ENCODE assay signal across 8 cellular contexts in genomic region chr16:2752035-2752849, GRCh38. TPM values are rescaled to one million over a fixed set of nuclear protein-coding genes. Genes with fewer than 3 reads are reported as not detected.
DNase-seq lines count a peak whose midpoint lies in the region; ATAC-seq, FAIRE-seq and TF ChIP-seq lines count a peak whose summit lies in the region.

Gene SRRM2 (plus strand): TSS chr16:2752638. CDS start chr16:2756365, 3,727 bp downstream.

- peak within 1 kb of the TSS; percentile 95 for H3K27ac ChIP-seq in MM.1S (ENCODE audit: low read length)

- H3K9me2 ChIP-seq in MM.1S (replicated peaks; ENCODE audit: insufficient read depth, low read length): no peaks in the 10 kb centered on the region

- H3F3A ChIP-seq in MM.1S (ENCODE audit: insufficient read depth, low read length): no peaks in the 10 kb centered on the region; the same call in 1 of the 2 replicates

- peak within 1 kb of the TSS; percentile 100 for H3K27ac Mint-ChIP-seq in nephron

- H3K4me1 ChIP-seq in MM.1S (ENCODE audit: low read length): peaks cover 22% of the 10 kb centered on the region

- TF ChIP-seq CTCF in MM.1S (IDR thresholded peaks at IDR 0.05; ENCODE audit: low read length) (no peak), fibroblast of the aortic adventitia (IDR thresholded peaks at IDR 0.05; ENCODE audit: insufficient read depth, low read length) (no peak), nephron (IDR thresholded peaks at IDR 0.05; ENCODE audit: unreplicated experiment in 3 of 3) (no peak)

- ATAC-seq in stimulated activated naive CD8-positive, alpha-beta T cell treated with anti-CD3 and anti-CD28 coated beads, Interleukin-15, Interleukin-2, amounts not matched to agents 100 U/mL and 50 U/mL, for 24 hours: peak; percentile 94

- H3K9me3 ChIP-seq in MM.1S (replicated peaks; ENCODE audit: insufficient read depth, low read length): no peaks in the 10 kb centered on the region

- H3K79me2 ChIP-seq in MM.1S (ENCODE audit: low read length): peaks cover 55% of the 10 kb centered on the region

- H3K27me3 ChIP-seq in MM.1S (replicated peaks; ENCODE audit: insufficient read depth, low read length): no peaks in the 10 kb centered on the region

- peak; percentile 96 for DNase-seq in HCEC 1CT
- peak; percentile 98 for DNase-seq in MM.1S
- peak; percentile 87 for DNase-seq in SHP77 treated with DMSO at 0.1 percent for 48 hours (lab: John Stamatoyannopoulos, UW)
- peak; percentile 98 for DNase-seq in activated effector memory CD4-positive, alpha-beta T cell treated with anti-CD3 and anti-CD28 coated beads, Interleukin-2, amount 50 U/mL, for 16 hours
- DNase-seq in fibroblast of the aortic adventitia (ENCODE audit: low read depth): peak; percentile 97
- DNase-seq in stimulated activated naive CD8-positive, alpha-beta T cell treated with anti-CD3 and anti-CD28 coated beads, Interleukin-15, Interleukin-2, amounts not matched to agents 100 U/mL and 50 U/mL, for 24 hours: peak; percentile 94

- no peaks in the 10 kb centered on the region for H3K9me3 Mint-ChIP-seq in nephron

- peaks cover 13% of the 10 kb centered on the region; the same call in 1 of the 2 replicates for H3K36me3 ChIP-seq in MM.1S (replicated peaks; ENCODE audit: insufficient read depth, low read length)

- peak; percentile 84 for FAIRE-seq in G401.6 (lab: Jason Lieb, UNC)

- H4K20me1 ChIP-seq in MM.1S (ENCODE audit: insufficient read depth, low read length): peaks cover 37% of the 10 kb centered on the region

- H3K9ac ChIP-seq in MM.1S (ENCODE audit: low read length): peak within 1 kb of the TSS; percentile 95

- peak within 1 kb of the TSS; percentile 86 for H3K4me2 ChIP-seq in MM.1S (ENCODE audit: low read depth, low read length)

- peak within 1 kb of the TSS; percentile 92 to 97 (median 93) for H3K4me3 Mint-ChIP-seq in nephron

- H3K4me3 ChIP-seq in MM.1S (ENCODE audit: low read length) (peak within 1 kb of the TSS; percentile 77), fibroblast of the aortic adventitia (ENCODE audit: low read depth, low read length) (peak within 1 kb of the TSS; percentile 93)

- peak within 1 kb of the TSS; percentile 80 for H2AFZ ChIP-seq in MM.1S (ENCODE audit: low read length)

- no peaks in the 10 kb centered on the region for H3K27me3 Mint-ChIP-seq in nephron (ENCODE audit: low read depth)

- H3K4me1 Mint-ChIP-seq in nephron: peaks cover 58% of the 10 kb centered on the region

- H3K36me3 Mint-ChIP-seq in nephron (ENCODE audit: low read depth): peaks cover 36% of the 10 kb centered on the region

RNA-seq across cellular contexts. Expression of gene SRRM2, which starts in this region (rescaled TPM):
- 77.1 and 96.3 TPM in 2 replicates for total RNA-seq in fibroblast of the aortic adventitia (ENCODE audit: low replicate concordance)

Comparison
In these comparisons a context has a peak if more than half of its experiments do, and no peak if none do; other contexts are left out.
1. Peak in every context shown above with its lines: DNase-seq, ATAC-seq, H3K4me3 ChIP-seq and H3K27ac ChIP-seq.